ENCODE assay signal across 8 cellular contexts in genomic region chr2:172437419-172438063, GRCh38. TPM values are rescaled to one million over a fixed set of nuclear protein-coding genes. Genes with fewer than 3 reads are reported as not detected.
DNase-seq lines count a peak whose midpoint lies in the region; ATAC-seq, FAIRE-seq and TF ChIP-seq lines count a peak whose summit lies in the region.

No MANE protein-coding gene starts in this region.

- H2AK5ac ChIP-seq in H1 (ENCODE audit: low read depth, low read length): peak overlapping the region; percentile 7; the same call in 1 of the 2 replicates

- H3K4me3 ChIP-seq in H1 (ENCODE audit: extremely low read depth in 1 of 4, insufficient read depth in 2 of 4, low read depth in 3 of 4, low read length in 4 of 4): no peak overlapping the region
- no peak overlapping the region for H3K4me3 ChIP-seq in WERI-Rb-1 (ENCODE audit: low read depth, low read length)

- H3K23me2 ChIP-seq in H1 (ENCODE audit: low read depth, low read length): no peaks in the 10 kb centered on the region

- peak overlapping the region; percentile 40; the same call in 1 of the 2 replicates for H2BK12ac ChIP-seq in H1 (ENCODE audit: low read depth, low read length)

- H2BK15ac ChIP-seq in H1 (ENCODE audit: low read length): no peak overlapping the region

- peaks cover 32% of the 10 kb centered on the region for H3K79me1 ChIP-seq in H1 (ENCODE audit: low read depth, low read length)

- H3K4me2 ChIP-seq in H1 (ENCODE audit: insufficient read depth in 1 of 2, low read depth in 2 of 2, low read length in 2 of 2): no peak overlapping the region

- no peak overlapping the region for H3K14ac ChIP-seq in H1 (ENCODE audit: insufficient read length)

- WGBS in H1 (ENCODE audit: extremely low coverage in 1 of 2, insufficient coverage in 1 of 2, insufficient read length in 1 of 2, insufficient replicate concordance in 2 of 2, low coverage in 1 of 2, low lambda C conversion rate in 2 of 2, missing lambda C conversion rate in 1 of 2), 2 experiments: 94% methylated on average over 2 of the region's 2 CpGs; no CpG with 5 or more reads in 1 of the 2 experiments

- H3K4ac ChIP-seq in H1 (replicated peaks; ENCODE audit: insufficient read length, low read depth, low read length): no peak overlapping the region

- TF ChIP-seq CTCF in H1 (IDR thresholded peaks at IDR 0.05; ENCODE audit: control extremely low read depth in 1 of 3, insufficient read depth in 1 of 3, low read depth in 1 of 3, low read length in 3 of 3) (no peak), WERI-Rb-1 (IDR thresholded peaks at IDR 0.05; ENCODE audit: low read depth, low read length) (no peak)

- no peaks in the 10 kb centered on the region for H3K9me3 ChIP-seq in H1 (ENCODE audit: insufficient read depth in 2 of 2, low read depth in 1 of 2, low read length in 1 of 2)
- no peaks in the 10 kb centered on the region for H3K9me3 ChIP-seq in WERI-Rb-1 (ENCODE audit: severe bottlenecking)

- CTCF ChIA-PET in H1 (lab: Charles Lee; ENCODE audit: partially characterized antibody): interaction anchor here (0.9 to 36.1 kb wide), 4 partner anchors 1 to 40 kb away, joined by 3 to 634 read pairs (median 318); partner anchors contain the start of gene ITGA6

- no peak overlapping the region for H3K23ac ChIP-seq in H1 (ENCODE audit: insufficient read length)

- no peak overlapping the region for H2AFZ ChIP-seq in H1 (ENCODE audit: low read length)

- no peak overlapping the region for H2BK20ac ChIP-seq in H1 (ENCODE audit: low read length)

- TF ChIP-seq POLR2A in H1 (IDR thresholded peaks at IDR 0.05; ENCODE audit: control extremely low read depth in 1 of 2, low read depth in 2 of 2, low read length in 2 of 2): no peak

- no peak overlapping the region for H4K8ac ChIP-seq in H1 (ENCODE audit: extremely low read depth, insufficient read depth, low read length)

- ATAC-seq in GM21717 (IDR thresholded peaks at IDR 0.05; ENCODE audit: unreplicated experiment): peak; percentile 61

- H2BK120ac ChIP-seq in H1 (replicated peaks; ENCODE audit: low read depth, low read length): no peak overlapping the region

- TF ChIP-seq EP300 in H1 (IDR thresholded peaks at IDR 0.05; ENCODE audit: borderline replicate concordance in 1 of 2, low read depth in 2 of 2, low read length in 2 of 2): no peak

- peaks cover 11 to 23% of the 10 kb centered on the region in 2 experiments for H4K20me1 ChIP-seq in H1 (replicated peaks in 1 of 2; ENCODE audit: control insufficient read depth in 1 of 2, insufficient read depth in 2 of 2, low read length in 2 of 2)

- peaks cover 3 to 64% (median 39%) of the 10 kb centered on the region in 4 experiments for H3K4me1 ChIP-seq in H1 (replicated peaks in 1 of 4; ENCODE audit: control insufficient read depth in 3 of 4, insufficient read depth in 4 of 4, low read length in 3 of 4)

- H3K18ac ChIP-seq in H1 (ENCODE audit: extremely low read depth, low read length): peak overlapping the region; percentile 66; the same call in 1 of the 2 replicates

- POLR2A ChIA-PET in H1 (lab: Charles Lee; ENCODE audit: partially characterized antibody): interaction anchor here (1.3 to 2.7 kb wide), 4 partner anchors 8 to 11 kb away, joined by 3 to 9 read pairs (median 5); partner anchors contain the start of gene ITGA6

- TF ChIP-seq RAD21 in H1 (IDR thresholded peaks at IDR 0.05 in 1 of 2, conservative IDR thresholded peaks at IDR 0.05 in 1 of 2; ENCODE audit: low read depth in 2 of 2, low read length in 2 of 2): no peak

- H3K79me2 ChIP-seq in H1 (ENCODE audit: control insufficient read depth in 1 of 2, insufficient read depth in 2 of 2, low read length in 2 of 2): peaks cover 46 to 99% of the 10 kb centered on the region in 2 experiments

- no peak overlapping the region for H3K9ac ChIP-seq in H1 (replicated peaks in 1 of 4; ENCODE audit: extremely low read depth in 1 of 4, low read depth in 3 of 4, low read length in 3 of 4)

- H4K91ac ChIP-seq in H1 (replicated peaks; ENCODE audit: insufficient read length, low read length): no peak overlapping the region

- peak overlapping the region; percentile 26; the same call in 1 of the 2 replicates for H2BK5ac ChIP-seq in H1 (ENCODE audit: low read depth, low read length)

- H3K56ac ChIP-seq in H1 (replicated peaks; ENCODE audit: insufficient read length, low read depth, low read length): no peak overlapping the region

- H3K36me3 ChIP-seq in H1 (ENCODE audit: control insufficient read depth in 2 of 4, insufficient read depth in 4 of 4, low read length in 3 of 4): no peaks in the 10 kb centered on the region
- no peaks in the 10 kb centered on the region for H3K36me3 ChIP-seq in WERI-Rb-1

- no peaks in the 10 kb centered on the region for H3K27me3 ChIP-seq in H1 (replicated peaks in 1 of 4; ENCODE audit: control insufficient read depth in 3 of 4, extremely low read depth in 1 of 4, insufficient read depth in 3 of 4, low read length in 3 of 4)
- H3K27me3 ChIP-seq in WERI-Rb-1 (ENCODE audit: insufficient read depth, low read depth, severe bottlenecking): no peaks in the 10 kb centered on the region

- DNase-seq in ELR (ENCODE audit: low read depth) (peak; percentile 43), NOMO-1 treated with DMSO at 0.1 percent for 48 hours (lab: John Stamatoyannopoulos, UW; ENCODE audit: unreplicated experiment) (peak; percentile 86), H1 (ENCODE audit: low read depth in 1 of 2, low spot score in 2 of 2) (no peak), WERI-Rb-1 (no peak), NCI-H526 treated with DMSO at 0.1 percent for 48 hours (lab: John Stamatoyannopoulos, UW) (no peak), SHP77 (lab: John Stamatoyannopoulos, UW) (no peak), NCI-H524 treated with DMSO at 0.1 percent for 48 hours (lab: John Stamatoyannopoulos, UW) (no peak)

- no peak overlapping the region for H4K5ac ChIP-seq in H1 (ENCODE audit: insufficient read length, low read depth, low read length)

- H3K27ac ChIP-seq in H1 (ENCODE audit: low read depth, low read length): no peak overlapping the region
- H3K27ac ChIP-seq in WERI-Rb-1: no peak overlapping the region

- FAIRE-seq in H1 (lab: Jason Lieb, UNC): no peak

TF ChIP-seq in H1, 55 proteins besides CTCF, POLR2A, EP300 and RAD21:
- TF ChIP-seq SUZ12 (IDR thresholded peaks at IDR 0.05; ENCODE audit: low read length) (no peak), GABPA (IDR thresholded peaks at IDR 0.05; ENCODE audit: borderline replicate concordance, insufficient read depth, low read length) (no peak), CTBP2 (IDR thresholded peaks at IDR 0.05; ENCODE audit: borderline replicate concordance, insufficient read depth, insufficient read length, low read length) (no peak), SP2 (IDR thresholded peaks at IDR 0.05; ENCODE audit: low read length) (no peak), KDM5A (IDR thresholded peaks at IDR 0.05; ENCODE audit: low read length) (no peak), RXRA (IDR thresholded peaks at IDR 0.05; ENCODE audit: insufficient read depth, low read depth, low read length) (no peak), SAP30 (IDR thresholded peaks at IDR 0.05; ENCODE audit: insufficient read depth, insufficient replicate concordance, low read length) (no peak), USF2 (IDR thresholded peaks at IDR 0.05; ENCODE audit: low read length) (no peak), BRCA1 (IDR thresholded peaks at IDR 0.05; ENCODE audit: low read depth, low read length) (no peak), BACH1 (IDR thresholded peaks at IDR 0.05; ENCODE audit: low read length) (no peak), MAFK (IDR thresholded peaks at IDR 0.05; ENCODE audit: low read depth, low read length) (no peak), TBP (IDR thresholded peaks at IDR 0.05; ENCODE audit: low read depth, low read length) (no peak), RNF2 (IDR thresholded peaks at IDR 0.05; ENCODE audit: borderline replicate concordance, low read depth, low read length, missing control alignments, poor library complexity, severe bottlenecking) (no peak), YY1 (IDR thresholded peaks at IDR 0.05; ENCODE audit: low read depth, low read length) (no peak), TEAD4 (IDR thresholded peaks at IDR 0.05; ENCODE audit: low read depth, low read length) (no peak), CBX5 (IDR thresholded peaks at IDR 0.05; ENCODE audit: low read depth, low read length) (no peak), EZH2 (IDR thresholded peaks at IDR 0.05; ENCODE audit: low read depth, low read length, severe bottlenecking) (no peak), E2F6 (IDR thresholded peaks at IDR 0.05) (no peak)

RNA-seq across cellular contexts. Expression of gene ITGA6, which starts 10.2 kb away (rescaled TPM):
- total RNA-seq in H1 (2021; fragmentation: NEBNext Ultra II Directional; extraction: Animal tissue kit (Norgen Biotek cat#: 25700)): 117 and 118 TPM in 2 replicates
- polyA plus RNA-seq in H1 (2011; rRNA removed): 24.9 and 26.9 TPM in 2 replicates
- 34.1 TPM for polyA plus RNA-seq in H1 (2011; cell fraction: cytosol; rRNA removed)
- 30.9 TPM for polyA plus RNA-seq in H1 (2011; cell fraction: nucleus; rRNA removed)
- polyA plus RNA-seq in H1 (2012, experiment 1 of 2): 53.9 to 99.9 TPM (median 67.7 TPM) in 4 replicates
- 4.2 TPM for polyA plus RNA-seq in H1 (2012, experiment 2 of 2)
- 135 TPM for polyA plus RNA-seq in H1 (2013, experiment 1 of 2)
- polyA plus RNA-seq in H1 (2013, experiment 2 of 2): 126 TPM
- 45.7 and 66.1 TPM in 2 replicates for polyA minus RNA-seq in H1 (2011; rRNA and poly(A)+ RNA removed)
- 53.7 TPM for polyA minus RNA-seq in H1 (2011; cell fraction: cytosol; rRNA and poly(A)+ RNA removed)
- polyA minus RNA-seq in H1 (2011; cell fraction: nucleus; rRNA and poly(A)+ RNA removed): 88.2 TPM

Comparison
In these comparisons a context has a peak if more than half of its experiments do, and no peak if none do; other contexts are left out.
1. DNase-seq: peak in ELR (single experiment) and NOMO-1 treated with DMSO at 0.1 percent for 48 hours (single experiment); none in H1 (0 of 2), WERI-Rb-1 (single experiment), NCI-H526 treated with DMSO at 0.1 percent for 48 hours (single experiment), SHP77 (0 of 2) and NCI-H524 treated with DMSO at 0.1 percent for 48 hours (single experiment).